ENCODE assay signal across 1 cellular context in genomic region chr2:187529248-187529976, GRCh38.
TF ChIP-seq lines count a peak whose summit lies in the region.

No MANE protein-coding gene starts in this region.

TF ChIP-seq in HepG2, 621 proteins besides CTCF, POLR2A, EP300 and RAD21 (continued from another document and continues in another):
- TF ChIP-seq ZNF572 (CRISPR knock-in tag; IDR thresholded peaks at IDR 0.05) (no peak), ZNF430 (CRISPR knock-in tag; IDR thresholded peaks at IDR 0.05) (no peak), TP53 (CRISPR knock-in tag; conservative IDR thresholded peaks at IDR 0.05) (no peak), FOXA1 (IDR thresholded peaks at IDR 0.05) (no peak), FOXA1 (CRISPR knock-in tag; IDR thresholded peaks at IDR 0.05) (no peak), SYNCRIP (IDR thresholded peaks at IDR 0.05; ENCODE audit: insufficient read depth, low read depth, low read length) (no peak), ZNF883 (CRISPR knock-in tag; IDR thresholded peaks at IDR 0.05; ENCODE audit: not compliant biosample characterization) (no peak), ZNF335 (CRISPR knock-in tag; IDR thresholded peaks at IDR 0.05) (no peak), ZNF850 (CRISPR knock-in tag; conservative IDR thresholded peaks at IDR 0.05) (no peak), ZNF3 (CRISPR knock-in tag; IDR thresholded peaks at IDR 0.05) (no peak), ZNF337 (CRISPR knock-in tag; IDR thresholded peaks at IDR 0.05; ENCODE audit: borderline replicate concordance, low read depth) (no peak), BCL6 (CRISPR knock-in tag; IDR thresholded peaks at IDR 0.05) (no peak), RBM22 (optimal IDR thresholded peaks at IDR 0.05; ENCODE audit: low read length) (peak; percentile 77), SRF (IDR thresholded peaks at IDR 0.05; ENCODE audit: low read depth, low read length) (no peak; the same call in 1 of the 2 replicates), ZNF678 (CRISPR knock-in tag; IDR thresholded peaks at IDR 0.05) (no peak), CBX5 (CRISPR knock-in tag; IDR thresholded peaks at IDR 0.05; ENCODE audit: borderline replicate concordance) (no peak), ASH2L (IDR thresholded peaks at IDR 0.05; ENCODE audit: insufficient read length, low read depth, low read length) (no peak), REPIN1 (CRISPR knock-in tag; IDR thresholded peaks at IDR 0.05; ENCODE audit: borderline replicate concordance, low read depth) (0 out of 2 replicates have a peak, but pooled peaks have one; percentile 42), ZNF484 (CRISPR knock-in tag; IDR thresholded peaks at IDR 0.05; ENCODE audit: borderline replicate concordance, low read depth) (no peak), HBP1 (CRISPR knock-in tag; IDR thresholded peaks at IDR 0.05; ENCODE audit: low read depth) (0 out of 2 replicates have a peak, but pooled peaks have one; percentile 48), ZNF609 (CRISPR knock-in tag; IDR thresholded peaks at IDR 0.05; ENCODE audit: borderline replicate concordance) (0 out of 2 replicates have a peak, but pooled peaks have one; percentile 5), GATA4 (IDR thresholded peaks at IDR 0.05; ENCODE audit: borderline replicate concordance, low read depth) (peak; percentile 41; the same call in 1 of the 2 replicates), HNF4G (IDR thresholded peaks at IDR 0.05; ENCODE audit: borderline replicate concordance, low read depth, low read length) (no peak), HNF4G (CRISPR knock-in tag; IDR thresholded peaks at IDR 0.05; ENCODE audit: borderline replicate concordance, low read depth) (no peak), SMAD9 (CRISPR knock-in tag; IDR thresholded peaks at IDR 0.05) (no peak), HOXD1 (CRISPR knock-in tag; IDR thresholded peaks at IDR 0.05) (no peak), GRHL1 (CRISPR knock-in tag; conservative IDR thresholded peaks at IDR 0.05) (no peak), NONO (IDR thresholded peaks at IDR 0.05) (no peak), NONO (CRISPR knock-in tag; conservative IDR thresholded peaks at IDR 0.05) (0 out of 2 replicates have a peak, but pooled peaks have one; percentile 21), FOSL1 (CRISPR knock-in tag; IDR thresholded peaks at IDR 0.05; ENCODE audit: borderline replicate concordance) (no peak), CBX2 (IDR thresholded peaks at IDR 0.05; ENCODE audit: low read depth, low read length) (no peak), CBX2 (CRISPR knock-in tag; IDR thresholded peaks at IDR 0.05; ENCODE audit: low read depth) (no peak), ZNF768 (CRISPR knock-in tag; IDR thresholded peaks at IDR 0.05) (no peak), ZFP90 (CRISPR knock-in tag; IDR thresholded peaks at IDR 0.05; ENCODE audit: borderline replicate concordance) (0 out of 2 replicates have a peak, but pooled peaks have one; percentile 4), HOXA9 (CRISPR knock-in tag; IDR thresholded peaks at IDR 0.05; ENCODE audit: borderline replicate concordance) (no peak), SOX5 (CRISPR knock-in tag; IDR thresholded peaks at IDR 0.05; ENCODE audit: borderline replicate concordance) (no peak), ZNF317 (CRISPR knock-in tag; IDR thresholded peaks at IDR 0.05) (no peak), ZNF251 (CRISPR knock-in tag; IDR thresholded peaks at IDR 0.05) (no peak), ZSCAN31 (CRISPR knock-in tag; IDR thresholded peaks at IDR 0.05; ENCODE audit: low read depth) (no peak)
- TF ChIP-seq, protein P1, sequence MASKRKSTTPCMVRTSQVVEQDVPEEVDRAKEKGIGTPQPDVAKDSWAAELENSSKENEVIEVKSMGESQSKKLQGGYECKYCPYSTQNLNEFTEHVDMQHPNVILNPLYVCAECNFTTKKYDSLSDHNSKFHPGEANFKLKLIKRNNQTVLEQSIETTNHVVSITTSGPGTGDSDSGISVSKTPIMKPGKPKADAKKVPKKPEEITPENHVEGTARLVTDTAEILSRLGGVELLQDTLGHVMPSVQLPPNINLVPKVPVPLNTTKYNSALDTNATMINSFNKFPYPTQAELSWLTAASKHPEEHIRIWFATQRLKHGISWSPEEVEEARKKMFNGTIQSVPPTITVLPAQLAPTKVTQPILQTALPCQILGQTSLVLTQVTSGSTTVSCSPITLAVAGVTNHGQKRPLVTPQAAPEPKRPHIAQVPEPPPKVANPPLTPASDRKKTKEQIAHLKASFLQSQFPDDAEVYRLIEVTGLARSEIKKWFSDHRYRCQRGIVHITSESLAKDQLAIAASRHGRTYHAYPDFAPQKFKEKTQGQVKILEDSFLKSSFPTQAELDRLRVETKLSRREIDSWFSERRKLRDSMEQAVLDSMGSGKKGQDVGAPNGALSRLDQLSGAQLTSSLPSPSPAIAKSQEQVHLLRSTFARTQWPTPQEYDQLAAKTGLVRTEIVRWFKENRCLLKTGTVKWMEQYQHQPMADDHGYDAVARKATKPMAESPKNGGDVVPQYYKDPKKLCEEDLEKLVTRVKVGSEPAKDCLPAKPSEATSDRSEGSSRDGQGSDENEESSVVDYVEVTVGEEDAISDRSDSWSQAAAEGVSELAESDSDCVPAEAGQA (IDR thresholded peaks at IDR 0.05; ENCODE audit: low read depth) = no peak
- TF ChIP-seq, protein P1 (CRISPR knock-in tag; IDR thresholded peaks at IDR 0.05; ENCODE audit: borderline replicate concordance) = no peak
- TF ChIP-seq, protein P2, sequence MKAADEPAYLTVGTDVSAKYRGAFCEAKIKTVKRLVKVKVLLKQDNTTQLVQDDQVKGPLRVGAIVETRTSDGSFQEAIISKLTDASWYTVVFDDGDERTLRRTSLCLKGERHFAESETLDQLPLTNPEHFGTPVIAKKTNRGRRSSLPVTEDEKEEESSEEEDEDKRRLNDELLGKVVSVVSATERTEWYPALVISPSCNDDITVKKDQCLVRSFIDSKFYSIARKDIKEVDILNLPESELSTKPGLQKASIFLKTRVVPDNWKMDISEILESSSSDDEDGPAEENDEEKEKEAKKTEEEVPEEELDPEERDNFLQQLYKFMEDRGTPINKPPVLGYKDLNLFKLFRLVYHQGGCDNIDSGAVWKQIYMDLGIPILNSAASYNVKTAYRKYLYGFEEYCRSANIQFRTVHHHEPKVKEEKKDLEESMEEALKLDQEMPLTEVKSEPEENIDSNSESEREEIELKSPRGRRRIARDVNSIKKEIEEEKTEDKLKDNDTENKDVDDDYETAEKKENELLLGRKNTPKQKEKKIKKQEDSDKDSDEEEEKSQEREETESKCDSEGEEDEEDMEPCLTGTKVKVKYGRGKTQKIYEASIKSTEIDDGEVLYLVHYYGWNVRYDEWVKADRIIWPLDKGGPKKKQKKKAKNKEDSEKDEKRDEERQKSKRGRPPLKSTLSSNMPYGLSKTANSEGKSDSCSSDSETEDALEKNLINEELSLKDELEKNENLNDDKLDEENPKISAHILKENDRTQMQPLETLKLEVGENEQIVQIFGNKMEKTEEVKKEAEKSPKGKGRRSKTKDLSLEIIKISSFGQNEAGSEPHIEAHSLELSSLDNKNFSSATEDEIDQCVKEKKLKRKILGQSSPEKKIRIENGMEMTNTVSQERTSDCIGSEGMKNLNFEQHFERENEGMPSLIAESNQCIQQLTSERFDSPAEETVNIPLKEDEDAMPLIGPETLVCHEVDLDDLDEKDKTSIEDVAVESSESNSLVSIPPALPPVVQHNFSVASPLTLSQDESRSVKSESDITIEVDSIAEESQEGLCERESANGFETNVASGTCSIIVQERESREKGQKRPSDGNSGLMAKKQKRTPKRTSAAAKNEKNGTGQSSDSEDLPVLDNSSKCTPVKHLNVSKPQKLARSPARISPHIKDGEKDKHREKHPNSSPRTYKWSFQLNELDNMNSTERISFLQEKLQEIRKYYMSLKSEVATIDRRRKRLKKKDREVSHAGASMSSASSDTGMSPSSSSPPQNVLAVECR (CRISPR knock-in tag; IDR thresholded peaks at IDR 0.05; ENCODE audit: borderline replicate concordance) = peak; percentile 17; the same call in 1 of the 2 replicates
- TF ChIP-seq, protein P3, sequence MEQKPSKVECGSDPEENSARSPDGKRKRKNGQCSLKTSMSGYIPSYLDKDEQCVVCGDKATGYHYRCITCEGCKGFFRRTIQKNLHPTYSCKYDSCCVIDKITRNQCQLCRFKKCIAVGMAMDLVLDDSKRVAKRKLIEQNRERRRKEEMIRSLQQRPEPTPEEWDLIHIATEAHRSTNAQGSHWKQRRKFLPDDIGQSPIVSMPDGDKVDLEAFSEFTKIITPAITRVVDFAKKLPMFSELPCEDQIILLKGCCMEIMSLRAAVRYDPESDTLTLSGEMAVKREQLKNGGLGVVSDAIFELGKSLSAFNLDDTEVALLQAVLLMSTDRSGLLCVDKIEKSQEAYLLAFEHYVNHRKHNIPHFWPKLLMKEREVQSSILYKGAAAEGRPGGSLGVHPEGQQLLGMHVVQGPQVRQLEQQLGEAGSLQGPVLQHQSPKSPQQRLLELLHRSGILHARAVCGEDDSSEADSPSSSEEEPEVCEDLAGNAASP (CRISPR knock-in tag; IDR thresholded peaks at IDR 0.05; ENCODE audit: borderline replicate concordance) = no peak; the same call in 1 of the 2 replicates
